ENCODE assay signal across 8 cellular contexts in the genomic region with DNA sequence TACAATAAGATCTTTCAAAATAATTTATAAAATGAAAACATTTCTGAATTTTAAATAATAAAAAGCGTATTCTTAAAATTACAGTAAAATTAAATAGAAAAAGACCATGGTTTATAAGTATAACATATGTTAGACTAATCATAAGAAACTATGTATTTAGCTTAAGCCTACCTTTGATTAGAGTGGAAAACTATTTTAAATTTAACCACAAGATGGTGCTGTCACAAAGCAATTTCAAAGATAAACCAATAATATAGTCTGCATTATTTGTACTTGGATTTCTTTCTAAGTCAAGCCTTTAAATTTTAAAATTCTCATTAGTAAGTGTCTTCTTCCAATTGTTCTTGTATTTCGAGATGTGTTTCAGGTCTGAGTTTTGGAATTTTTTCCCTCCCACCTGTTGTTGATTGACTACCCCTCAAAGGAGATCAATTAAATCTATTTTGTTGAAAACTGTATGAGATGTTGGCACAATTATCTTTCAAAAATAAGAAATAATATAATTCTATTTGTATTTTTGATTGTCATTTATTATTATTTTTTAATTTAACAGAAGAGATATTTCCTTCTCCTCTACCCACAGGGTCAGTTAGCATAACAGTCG.
DNase-seq lines count a peak whose midpoint lies in the region; ATAC-seq and TF ChIP-seq lines count a peak whose summit lies in the region.

No MANE protein-coding gene starts in this region.

- DNase-seq in GM12864 (ENCODE audit: low read depth) (no peak), RKO (ENCODE audit: low spot score) (peak; percentile 56), fibroblast of pulmonary artery (ENCODE audit: low read depth) (peak; percentile 75), stromal cell of bone marrow (ENCODE audit: low read depth) (peak; percentile 23)
- DNase-seq in activated naive CD4-positive, alpha-beta T cell treated with anti-CD3 and anti-CD28 coated beads, Interleukin-2, amount 50 U/mL, for 16 hours: no peak

- H3K4me3 ChIP-seq in GM12864 (ENCODE audit: low read depth, low read length) (no peak overlapping the region), fibroblast of pulmonary artery (replicated peaks; ENCODE audit: low read depth, low read length) (no peak overlapping the region)

- no peak overlapping the region for H3K27ac ChIP-seq in 22Rv1

- ATAC-seq in HG03565 (IDR thresholded peaks at IDR 0.05; ENCODE audit: unreplicated experiment) (peak; percentile 41), HG02610 (IDR thresholded peaks at IDR 0.05; ENCODE audit: unreplicated experiment) (no peak)

- peak; percentile 88 for TF ChIP-seq CTCF in 22Rv1 (IDR thresholded peaks at IDR 0.05)
- TF ChIP-seq CTCF in GM12864 (IDR thresholded peaks at IDR 0.05; ENCODE audit: low read depth, low read length, missing control alignments): peak; percentile 28
- TF ChIP-seq CTCF in fibroblast of pulmonary artery (IDR thresholded peaks at IDR 0.05; ENCODE audit: low read length, missing control alignments): peak; percentile 45

Comparison
In these comparisons a context has a peak if more than half of its experiments do, and no peak if none do; other contexts are left out.
1. CTCF ChIP-seq: peak in every context shown above with its lines; median percentile 88 in 22Rv1; 45 in fibroblast of pulmonary artery; 28 in GM12864.
2. DNase-seq: peak in RKO (single experiment), fibroblast of pulmonary artery (single experiment) and stromal cell of bone marrow (single experiment); none in GM12864 (single experiment) and activated naive CD4-positive, alpha-beta T cell treated with anti-CD3 and anti-CD28 coated beads, Interleukin-2, amount 50 U/mL, for 16 hours (single experiment).